ENCODE assay signal across 8 cellular contexts in genomic region chr18:57833441-57834101, GRCh38. TPM values are rescaled to one million over a fixed set of nuclear protein-coding genes. Genes with fewer than 3 reads are reported as not detected.
DNase-seq lines count a peak whose midpoint lies in the region; ATAC-seq and TF ChIP-seq lines count a peak whose summit lies in the region.

No MANE protein-coding gene starts in this region.

- ATAC-seq in GM21619 (IDR thresholded peaks at IDR 0.05; ENCODE audit: unreplicated experiment) = peak; percentile 36

- no peak for TF ChIP-seq CTCF in cardiac fibroblast (IDR thresholded peaks at IDR 0.05; ENCODE audit: low read depth, low read length)
- TF ChIP-seq CTCF in spleen (IDR thresholded peaks at IDR 0.05 in 8 of 11, conservative IDR thresholded peaks at IDR 0.05 in 3 of 11) = no peak

- H3K36me3 ChIP-seq in spleen = no peaks in the 10 kb centered on the region

- H3K27me3 ChIP-seq in spleen (replicated peaks in 1 of 7) = no peaks in the 10 kb centered on the region

- no peak overlapping the region for H3K4me3 ChIP-seq in cardiac fibroblast (replicated peaks in 1 of 2; ENCODE audit: low read depth in 2 of 2, low read length in 2 of 2)
- peak overlapping the region in 4 of 8 donors; percentile 6 to 54 (median 18) for H3K4me3 ChIP-seq in spleen

- WGBS in spleen, 5 donors = 24 to 45% (median 32%) methylated on average over 8 of the region's 8 CpGs

- peak overlapping the region in 6 of 8 donors; percentile 35 to 76 (median 60) for H3K27ac ChIP-seq in spleen

- H3K4me1 ChIP-seq in spleen = peaks cover 0 to 28% (median 10%) of the 10 kb centered on the region in 6 donors

- peaks cover 0 to 9% (median 5%) of the 10 kb centered on the region in 8 donors for H3K9me3 ChIP-seq in spleen

- no peak for TF ChIP-seq POLR2A in spleen (IDR thresholded peaks at IDR 0.05)

- DNase-seq in NCI-H1417 (lab: John Stamatoyannopoulos, UW) = peak in 2 of 3 experiments; percentile 56 to 83
- DNase-seq in NCI-H1417 treated with DMSO at 0.1 percent for 48 hours (lab: John Stamatoyannopoulos, UW) = no peak
- DNase-seq in LHCN-M2 (ENCODE audit: low read depth) = peak; percentile 63
- peak; percentile 44 to 47 for DNase-seq in cardiac fibroblast (ENCODE audit: low read depth in 2 of 2)
- no peak for DNase-seq in spleen
- DNase-seq in hippocampal formation (lab: John Stamatoyannopoulos, UW) = no peak
- no peak for DNase-seq in NCI-H2171 treated with DMSO at 0.1 percent for 48 hours (lab: John Stamatoyannopoulos, UW)

- intact Hi-C loops in spleen (cut with DNase I; ENCODE audit: low total_unique reads) = no loop called here

RNA-seq across cellular contexts. Expression of gene ATP8B1, which starts 30.5 kb away (rescaled TPM):
- 5.6 and 8.5 TPM in 2 replicates for total RNA-seq in LHCN-M2 (2014; rRNA removed)
- polyA plus RNA-seq in LHCN-M2 (2012) = 17.4 TPM
- total RNA-seq in spleen = 10 to 100 TPM in 6 of 7 donors, 1 to 10 TPM in 1; 5.1 to 22.0 (median 14.5) TPM
- 1 to 10 TPM; 1.0 to 2.1 (median 1.5) TPM for polyA plus RNA-seq in spleen

Comparison
In these comparisons a context has a peak if more than half of its experiments do, and no peak if none do; other contexts are left out.
1. DNase-seq: peak in NCI-H1417 (2 of 3), LHCN-M2 (single experiment) and cardiac fibroblast (2 of 2); none in NCI-H1417 treated with DMSO at 0.1 percent for 48 hours (single experiment), spleen (single experiment), hippocampal formation (0 of 2) and NCI-H2171 treated with DMSO at 0.1 percent for 48 hours (single experiment).